10 cellular contexts compared by ENCODE assay signal in the genomic region with DNA sequence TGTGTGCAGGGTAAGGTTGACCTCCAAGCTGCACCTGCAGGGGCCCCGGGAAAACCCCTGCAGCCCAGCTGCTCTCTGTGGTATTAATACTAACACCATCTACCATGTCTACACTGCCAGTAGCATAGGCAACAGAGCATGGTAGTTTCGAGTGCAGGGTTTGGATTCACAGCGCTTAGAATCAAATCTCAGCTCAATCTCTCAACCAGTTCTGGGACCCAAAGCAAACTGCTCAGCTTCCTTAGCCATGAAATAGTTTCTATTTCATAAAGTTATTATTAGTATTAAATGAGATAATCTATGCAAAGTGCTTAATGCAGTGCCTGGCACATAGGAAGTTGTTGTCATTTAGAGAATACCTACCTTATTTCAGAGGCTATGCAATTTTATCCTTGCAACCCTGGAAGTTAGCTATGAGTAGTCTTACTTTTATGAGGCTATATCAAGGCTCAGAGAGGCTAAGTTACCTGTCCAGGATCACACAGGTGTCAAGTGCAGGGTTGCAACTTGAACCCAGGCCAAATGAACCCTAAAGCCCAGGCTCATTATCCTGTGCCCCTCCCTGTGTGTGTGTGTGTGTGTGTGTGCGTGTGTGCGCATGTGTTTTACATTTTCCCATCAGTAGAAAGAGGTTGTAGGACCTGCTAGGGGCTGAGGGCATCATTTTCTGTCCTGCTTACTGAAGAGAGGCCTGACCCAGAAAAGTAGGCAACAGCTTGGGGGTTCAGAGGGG. TPM values are rescaled to one million over a fixed set of nuclear protein-coding genes. Genes with fewer than 3 reads are reported as not detected.
A peak's percentile ranks its signal among the peaks of the same experiment; 100 is the strongest.
DNase-seq lines count a peak whose midpoint lies in the region; ATAC-seq and TF ChIP-seq lines count a peak whose summit lies in the region.
"Had no signal": no experiment of that assay in that cellular context is flagged by ENCODE, and none has a peak within 500 bp of the region (broad histone marks: within the 10 kb centered on the region; RNA-seq: fewer than 3 reads in every experiment).

No MANE protein-coding gene starts in this region.

- H3K27me3 ChIP-seq in left ventricle myocardium inferior (ENCODE audit: low read depth) (no peaks in the 10 kb centered on the region), right cardiac atrium (ENCODE audit: control insufficient read depth, insufficient read depth) (no peaks in the 10 kb centered on the region), Karpas-422 (ENCODE audit: low read length) (no peaks in the 10 kb centered on the region), testis (no peaks in the 10 kb centered on the region)

- TF ChIP-seq CTCF in left ventricle myocardium inferior (IDR thresholded peaks at IDR 0.05; ENCODE audit: borderline replicate concordance) (no peak), testis (IDR thresholded peaks at IDR 0.05) (no peak)

- H3K9ac ChIP-seq in Karpas-422 (ENCODE audit: low read length): peak overlapping the region; percentile 23; the same call in 1 of the 2 replicates

- H3K4me1 ChIP-seq in left ventricle myocardium inferior: peaks cover 60% of the 10 kb centered on the region
- peaks cover 21% of the 10 kb centered on the region for H3K4me1 ChIP-seq in right cardiac atrium (ENCODE audit: control insufficient read depth, insufficient read depth, low read length)
- peaks cover 26% of the 10 kb centered on the region for H3K4me1 ChIP-seq in Karpas-422 (ENCODE audit: low read length)
- H3K4me1 ChIP-seq in testis: no peaks in the 10 kb centered on the region

- TF ChIP-seq POLR2A in testis (IDR thresholded peaks at IDR 0.05): no peak

- WGBS in right cardiac atrium: 83% methylated on average over 5 of the region's 5 CpGs
- WGBS in testis, 2 donors: 90% methylated on average over 2 to 5 of the region's 5 CpGs

- H3K9me3 ChIP-seq in left ventricle myocardium inferior (replicated peaks) (no peaks in the 10 kb centered on the region), right cardiac atrium (ENCODE audit: control insufficient read depth, low read length) (no peaks in the 10 kb centered on the region), Karpas-422 (ENCODE audit: low read length) (no peaks in the 10 kb centered on the region), testis (no peaks in the 10 kb centered on the region)

- peaks cover 6% of the 10 kb centered on the region; the same call in 1 of the 2 replicates for H4K20me1 ChIP-seq in Karpas-422 (ENCODE audit: insufficient read depth, low read depth, low read length)

- H3K4me2 ChIP-seq in Karpas-422 (ENCODE audit: low read depth, low read length, poor library complexity, severe bottlenecking): peak overlapping the region; percentile 68

- no peaks in the 10 kb centered on the region for H3K79me2 ChIP-seq in Karpas-422 (ENCODE audit: low read length)

- DNase-seq in left ventricle myocardium inferior: no peak
- no peak for DNase-seq in right cardiac atrium
- DNase-seq in Karpas-422: peak; percentile 71
- DNase-seq in testis: no peak
- no peak for DNase-seq in COLO829 (ENCODE audit: low spot score)
- DNase-seq in activated CD8-positive, alpha-beta memory T cell treated with anti-CD3 and anti-CD28 coated beads for 24 hours: no peak
- DNase-seq in Right ventricle myocardium superior: no peak
- DNase-seq: activated CD4-positive, alpha-beta T cell treated with anti-CD3 and anti-CD28 coated beads, Interleukin-2, amount 10 ng/mL, durations not matched to agents 7 days and 5 days; GOT3 had no signal

- H3K4me3 ChIP-seq in left ventricle myocardium inferior (no peak overlapping the region), right cardiac atrium (ENCODE audit: low read length) (no peak overlapping the region), Karpas-422 (ENCODE audit: low read length) (peak overlapping the region; percentile 51; the same call in 1 of the 2 replicates), testis (no peak overlapping the region)

- H3K9me2 ChIP-seq in Karpas-422 (replicated peaks; ENCODE audit: insufficient read depth, low read length): no peaks in the 10 kb centered on the region

- H3K27ac ChIP-seq in left ventricle myocardium inferior (replicated peaks) (peak overlapping the region; percentile 90), right cardiac atrium (ENCODE audit: low read length) (no peak overlapping the region), Karpas-422 (ENCODE audit: low read length) (peak overlapping the region; percentile 34; the same call in 1 of the 2 replicates), testis (no peak overlapping the region)

- H2AFZ ChIP-seq in Karpas-422 (ENCODE audit: low read length): no peak overlapping the region

- no peak for ATAC-seq in right cardiac atrium
- ATAC-seq in HG02759 (IDR thresholded peaks at IDR 0.05; ENCODE audit: unreplicated experiment): peak; percentile 90
- ATAC-seq in Right ventricle myocardium superior (ENCODE audit: poor library complexity): no peak

- no peaks in the 10 kb centered on the region for H3K36me3 ChIP-seq in left ventricle myocardium inferior
- no peaks in the 10 kb centered on the region for H3K36me3 ChIP-seq in Karpas-422 (ENCODE audit: insufficient read depth, low read length)
- no peaks in the 10 kb centered on the region for H3K36me3 ChIP-seq in testis (ENCODE audit: low read depth, missing control alignments)

- intact Hi-C loops in left ventricle myocardium inferior (cut with micrococcal nuclease): no loop called here
- intact Hi-C loops in right cardiac atrium (cut with DNase I): no loop called here
- intact Hi-C loops in testis (cut with DNase I; ENCODE audit: low total_unique reads): no loop called here
- intact Hi-C loops in Right ventricle myocardium superior (cut with DNase I): no loop called here

RNA-seq across cellular contexts. Expression of gene MRPS18A, which starts 27.6 kb away (rescaled TPM):
- 41.8 TPM for total RNA-seq in left ventricle myocardium inferior
- 10 to 100 TPM; 33.1 to 39.0 (median 34.9) TPM for total RNA-seq in right cardiac atrium
- polyA plus RNA-seq in right cardiac atrium: 58.0 TPM
- total RNA-seq in Karpas-422 (2014; rRNA removed; shearing (Covaris generic); ENCODE audit: low replicate concordance): 53.2 and 82.4 TPM in 2 replicates
- total RNA-seq in testis: 10 to 100 TPM; 37.5 to 48.6 TPM
- polyA plus RNA-seq in testis (ENCODE audit: insufficient read depth, low read depth, low replicate concordance): 63.0 TPM
- 39.5 TPM for total RNA-seq in Right ventricle myocardium superior

RNA-seq across cellular contexts. Expression of gene VEGFA, which starts 54.8 kb away (rescaled TPM):
- 359 TPM for total RNA-seq in left ventricle myocardium inferior
- total RNA-seq in right cardiac atrium: 100 to 1,000 TPM; 163 to 296 (median 219) TPM
- 246 TPM for polyA plus RNA-seq in right cardiac atrium
- 146 and 217 TPM in 2 replicates for total RNA-seq in Karpas-422 (2014; rRNA removed; shearing (Covaris generic); ENCODE audit: low replicate concordance)
- 10 to 100 TPM in 1 of 2 donors, 1 to 10 TPM in 1; 6.1 to 15.2 TPM for total RNA-seq in testis
- 14.9 TPM for polyA plus RNA-seq in testis (ENCODE audit: insufficient read depth, low read depth, low replicate concordance)
- 230 TPM for total RNA-seq in Right ventricle myocardium superior

Comparison
In these comparisons a context has a peak if more than half of its experiments do, and no peak if none do; other contexts are left out.
1. H3K27ac ChIP-seq: peak in left ventricle myocardium inferior (single experiment) and Karpas-422 (single experiment); none in right cardiac atrium (single experiment) and testis (0 of 2).